In genomic region chr3:36494461-36495109, GRCh38 we compare ENCODE assay signal across 13 cellular contexts.
DNase-seq lines count a peak whose midpoint lies in the region; ATAC-seq and TF ChIP-seq lines count a peak whose summit lies in the region.
"Had no signal": no experiment of that assay in that cellular context is flagged by ENCODE, and none has a peak within 500 bp of the region (broad histone marks: within the 10 kb centered on the region; RNA-seq: fewer than 3 reads in every experiment).

No MANE protein-coding gene starts in this region.

- H3K9me3 ChIP-seq in HAP-1: no peaks in the 10 kb centered on the region

- H3K27ac Mint-ChIP-seq in activated naive CD4-positive, alpha-beta T cell treated with anti-CD3 and anti-CD28 coated beads, Interleukin-2, amount 10 ng/mL, durations not matched to agents 7 days and 5 days: no peak overlapping the region
- H3K27ac Mint-ChIP-seq: activated CD4-positive, alpha-beta T cell treated with anti-CD3 and anti-CD28 coated beads, Interleukin-2, amount 10 ng/mL, durations not matched to agents 7 days and 5 days; effector memory CD8-positive, alpha-beta T cell had no signal

- no peaks in the 10 kb centered on the region for H3K36me3 Mint-ChIP-seq in activated naive CD4-positive, alpha-beta T cell treated with anti-CD3 and anti-CD28 coated beads, Interleukin-2, amount 10 ng/mL, durations not matched to agents 7 days and 5 days

- H3K4me1 Mint-ChIP-seq in activated naive CD4-positive, alpha-beta T cell treated with anti-CD3 and anti-CD28 coated beads, Interleukin-2, amount 10 ng/mL, durations not matched to agents 7 days and 5 days: no peaks in the 10 kb centered on the region
- H3K4me1 Mint-ChIP-seq: activated CD4-positive, alpha-beta T cell treated with anti-CD3 and anti-CD28 coated beads, Interleukin-2, amount 10 ng/mL, durations not matched to agents 7 days and 5 days had no signal

- H3K4me3 ChIP-seq in fibroblast of the aortic adventitia (ENCODE audit: low read depth, low read length) (no peak overlapping the region), HAP-1 (no peak overlapping the region)

- CTCF ChIA-PET in activated naive CD4-positive, alpha-beta T cell treated with anti-CD3 and anti-CD28 coated beads, Interleukin-2, amount 10 ng/mL, durations not matched to agents 7 days and 5 days (lab: Charles Lee): no interaction called here

- DNase-seq in ELR (ENCODE audit: low read depth) (peak; percentile 8), RPMI7951 (ENCODE audit: low read depth) (peak; percentile 22), fibroblast of the aortic adventitia (ENCODE audit: low read depth) (peak; percentile 94), sciatic nerve (ENCODE audit: low spot score) (no peak), HAP-1 (ENCODE audit: low spot score in 2 of 2) (no peak), NCI-H187 treated with DMSO at 0.1 percent for 48 hours (lab: John Stamatoyannopoulos, UW) (no peak)
- DNase-seq in stimulated activated CD4-positive, alpha-beta T cell treated with anti-CD3 and anti-CD28 coated beads, Interleukin-4, amount 100 ng/mL, for 1 hour: no peak
- no peak for DNase-seq in activated naive CD4-positive, alpha-beta T cell treated with anti-CD3 and anti-CD28 coated beads, Interleukin-2, amount 10 ng/mL, durations not matched to agents 7 days and 5 days
- DNase-seq: activated CD4-positive, alpha-beta T cell treated with anti-CD3 and anti-CD28 coated beads, Interleukin-2, amount 10 ng/mL, durations not matched to agents 7 days and 5 days; activated naive CD4-positive, alpha-beta T cell treated with anti-CD3 and anti-CD28 coated beads for 36 hours; DMS53; effector memory CD8-positive, alpha-beta T cell; NCI-H1436 treated with DMSO at 0.1 percent for 48 hours had no signal

- H3K27me3 ChIP-seq in HAP-1 (ENCODE audit: low read depth): no peaks in the 10 kb centered on the region

- intact Hi-C loops in sciatic nerve (cut with DNase I): no loop called here

- in situ Hi-C loops in HAP-1 (cut with MboI; ENCODE audit: low sequenced_read_pairs): no loop called here

- H3K4me3 Mint-ChIP-seq in activated naive CD4-positive, alpha-beta T cell treated with anti-CD3 and anti-CD28 coated beads, Interleukin-2, amount 10 ng/mL, durations not matched to agents 7 days and 5 days: no peak overlapping the region
- H3K4me3 Mint-ChIP-seq: activated CD4-positive, alpha-beta T cell treated with anti-CD3 and anti-CD28 coated beads, Interleukin-2, amount 10 ng/mL, durations not matched to agents 7 days and 5 days; activated naive CD4-positive, alpha-beta T cell treated with anti-CD3 and anti-CD28 coated beads for 36 hours; effector memory CD8-positive, alpha-beta T cell had no signal

- no peaks in the 10 kb centered on the region for H3K4me1 ChIP-seq in HAP-1

- peak; percentile 93 for ATAC-seq in sciatic nerve
- ATAC-seq: effector memory CD8-positive, alpha-beta T cell had no signal

- H3K27me3 Mint-ChIP-seq in activated naive CD4-positive, alpha-beta T cell treated with anti-CD3 and anti-CD28 coated beads, Interleukin-2, amount 10 ng/mL, durations not matched to agents 7 days and 5 days: peaks cover 4% of the 10 kb centered on the region
- H3K27me3 Mint-ChIP-seq: activated CD4-positive, alpha-beta T cell treated with anti-CD3 and anti-CD28 coated beads, Interleukin-2, amount 10 ng/mL, durations not matched to agents 7 days and 5 days had no signal

- no peak for TF ChIP-seq CTCF in fibroblast of the aortic adventitia (IDR thresholded peaks at IDR 0.05; ENCODE audit: insufficient read depth, low read length)

- no peaks in the 10 kb centered on the region for H3K36me3 ChIP-seq in HAP-1 (replicated peaks)

- no peaks in the 10 kb centered on the region for H3K9me3 Mint-ChIP-seq in activated naive CD4-positive, alpha-beta T cell treated with anti-CD3 and anti-CD28 coated beads, Interleukin-2, amount 10 ng/mL, durations not matched to agents 7 days and 5 days
- H3K9me3 Mint-ChIP-seq: activated CD4-positive, alpha-beta T cell treated with anti-CD3 and anti-CD28 coated beads, Interleukin-2, amount 10 ng/mL, durations not matched to agents 7 days and 5 days; activated naive CD4-positive, alpha-beta T cell treated with anti-CD3 and anti-CD28 coated beads for 36 hours had no signal

Comparison
In these comparisons a context has a peak if more than half of its experiments do, and no peak if none do; other contexts are left out.
1. DNase-seq: peak in ELR (single experiment), RPMI7951 (single experiment) and fibroblast of the aortic adventitia (single experiment); none in sciatic nerve (single experiment), stimulated activated CD4-positive, alpha-beta T cell treated with anti-CD3 and anti-CD28 coated beads, Interleukin-4, amount 100 ng/mL, for 1 hour (single experiment), activated naive CD4-positive, alpha-beta T cell treated with anti-CD3 and anti-CD28 coated beads, Interleukin-2, amount 10 ng/mL, durations not matched to agents 7 days and 5 days (single experiment), HAP-1 (0 of 2) and NCI-H187 treated with DMSO at 0.1 percent for 48 hours (single experiment).